In the genomic region with DNA sequence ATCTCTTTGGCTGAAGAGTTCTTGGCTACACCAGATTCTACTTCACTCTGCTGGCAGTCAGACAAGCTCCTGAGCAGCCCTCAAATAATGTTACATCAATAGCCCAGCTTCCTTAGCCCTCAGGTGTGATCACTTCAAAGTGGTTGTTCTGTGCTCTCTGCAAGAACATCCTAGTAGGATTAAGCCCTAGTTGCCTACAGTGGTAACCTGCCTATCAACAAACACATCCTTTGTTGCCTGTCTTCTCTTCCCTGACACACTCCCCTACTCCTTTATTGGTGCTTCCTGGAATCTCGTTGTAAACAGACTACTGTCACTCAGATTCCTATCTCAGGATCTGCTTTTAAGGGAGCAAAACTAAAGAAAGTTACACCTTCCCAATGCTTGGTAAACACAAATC, we compare ENCODE assay signal across 1 cellular context.
TF ChIP-seq lines count a peak whose summit lies in the region.

No MANE protein-coding gene starts in this region.

TF ChIP-seq in GM23338, 12 proteins besides CTCF, POLR2A, EP300 and RAD21:
- no peak for TF ChIP-seq EZH2phosphoT487 (IDR thresholded peaks at IDR 0.05; ENCODE audit: unreplicated experiment)
- TF ChIP-seq, protein P1, sequence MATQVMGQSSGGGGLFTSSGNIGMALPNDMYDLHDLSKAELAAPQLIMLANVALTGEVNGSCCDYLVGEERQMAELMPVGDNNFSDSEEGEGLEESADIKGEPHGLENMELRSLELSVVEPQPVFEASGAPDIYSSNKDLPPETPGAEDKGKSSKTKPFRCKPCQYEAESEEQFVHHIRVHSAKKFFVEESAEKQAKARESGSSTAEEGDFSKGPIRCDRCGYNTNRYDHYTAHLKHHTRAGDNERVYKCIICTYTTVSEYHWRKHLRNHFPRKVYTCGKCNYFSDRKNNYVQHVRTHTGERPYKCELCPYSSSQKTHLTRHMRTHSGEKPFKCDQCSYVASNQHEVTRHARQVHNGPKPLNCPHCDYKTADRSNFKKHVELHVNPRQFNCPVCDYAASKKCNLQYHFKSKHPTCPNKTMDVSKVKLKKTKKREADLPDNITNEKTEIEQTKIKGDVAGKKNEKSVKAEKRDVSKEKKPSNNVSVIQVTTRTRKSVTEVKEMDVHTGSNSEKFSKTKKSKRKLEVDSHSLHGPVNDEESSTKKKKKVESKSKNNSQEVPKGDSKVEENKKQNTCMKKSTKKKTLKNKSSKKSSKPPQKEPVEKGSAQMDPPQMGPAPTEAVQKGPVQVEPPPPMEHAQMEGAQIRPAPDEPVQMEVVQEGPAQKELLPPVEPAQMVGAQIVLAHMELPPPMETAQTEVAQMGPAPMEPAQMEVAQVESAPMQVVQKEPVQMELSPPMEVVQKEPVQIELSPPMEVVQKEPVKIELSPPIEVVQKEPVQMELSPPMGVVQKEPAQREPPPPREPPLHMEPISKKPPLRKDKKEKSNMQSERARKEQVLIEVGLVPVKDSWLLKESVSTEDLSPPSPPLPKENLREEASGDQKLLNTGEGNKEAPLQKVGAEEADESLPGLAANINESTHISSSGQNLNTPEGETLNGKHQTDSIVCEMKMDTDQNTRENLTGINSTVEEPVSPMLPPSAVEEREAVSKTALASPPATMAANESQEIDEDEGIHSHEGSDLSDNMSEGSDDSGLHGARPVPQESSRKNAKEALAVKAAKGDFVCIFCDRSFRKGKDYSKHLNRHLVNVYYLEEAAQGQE (IDR thresholded peaks at IDR 0.05; ENCODE audit: unreplicated experiment) = no peak
